8 cellular contexts compared by ENCODE assay signal in genomic region chr12:28190321-28191017, GRCh38. TPM values are rescaled to one million over a fixed set of nuclear protein-coding genes. Genes with fewer than 3 reads are reported as not detected.
DNase-seq lines count a peak whose midpoint lies in the region; ATAC-seq and TF ChIP-seq lines count a peak whose summit lies in the region.

TSS of gene CCDC91 (plus strand) at chr12:28190456. CDS start at chr12:28257216, 66,760 bp downstream.

- peak; percentile 77 for ATAC-seq in CD8-positive, alpha-beta T cell
- ATAC-seq in GM19467 (IDR thresholded peaks at IDR 0.05; ENCODE audit: unreplicated experiment), result peak; percentile 87
- peak; percentile 85 for ATAC-seq in activated CD8-positive, alpha-beta memory T cell treated with anti-CD3 and anti-CD28 coated beads, Interleukin-2, amount 10 ng/mL, durations not matched to agents 7 days and 5 days

- POLR2A ChIA-PET in CD8-positive, alpha-beta T cell (lab: Charles Lee), result interaction anchor here (0.9 to 1.9 kb wide), 9 partner anchors 8 to 411 kb away, joined by 3 to 10 read pairs (median 3); partner anchors contain the start of genes KLHL42 and MANSC4

- H3K4me1 Mint-ChIP-seq in CD8-positive, alpha-beta T cell (ENCODE audit: low read depth), result peaks cover 66% of the 10 kb centered on the region
- H3K4me1 Mint-ChIP-seq in activated CD8-positive, alpha-beta memory T cell treated with anti-CD3 and anti-CD28 coated beads, Interleukin-2, amount 10 ng/mL, durations not matched to agents 7 days and 5 days, result peaks cover 30% of the 10 kb centered on the region

- peak within 1 kb of the TSS; percentile 81 for H3K9ac ChIP-seq in endocrine pancreas (ENCODE audit: control insufficient read depth, insufficient read depth, low read length)

- H3K9me3 Mint-ChIP-seq in CD8-positive, alpha-beta T cell, result peaks cover 4% of the 10 kb centered on the region
- H3K9me3 Mint-ChIP-seq in activated CD8-positive, alpha-beta memory T cell treated with anti-CD3 and anti-CD28 coated beads, Interleukin-2, amount 10 ng/mL, durations not matched to agents 7 days and 5 days (ENCODE audit: low read depth), result no peaks in the 10 kb centered on the region

- CTCF ChIA-PET in CD8-positive, alpha-beta T cell (lab: Charles Lee), result no interaction called here
- CTCF ChIA-PET in activated CD8-positive, alpha-beta memory T cell treated with anti-CD3 and anti-CD28 coated beads, Interleukin-2, amount 10 ng/mL, durations not matched to agents 7 days and 5 days (lab: Charles Lee), result interaction anchor here (0.9 to 1.4 kb wide), 5 partner anchors 33 to 76 kb away, joined by 3 to 5 read pairs (median 3); no protein-coding TSS in a partner anchor

- intact Hi-C loops in CD8-positive, alpha-beta T cell (cut with DNase I, micrococcal nuclease), result loop anchor here (2.0 to 10.0 kb wide), 8 partner anchors 42 to 1256 kb away; partner anchors contain the start of genes FGFR1OP2 (in 2 of the 2), MRPS35 (in 2 of the 2), STK38L (in 2 of the 2) and ERGIC2 (in 1 of the 2)

- no peaks in the 10 kb centered on the region for H3K27me3 ChIP-seq in CD8-positive, alpha-beta T cell (ENCODE audit: insufficient read depth, low read length)
- H3K27me3 ChIP-seq in endocrine pancreas (ENCODE audit: control insufficient read depth, insufficient read depth, low read length), result no peaks in the 10 kb centered on the region

- TF ChIP-seq CTCF in CD8-positive, alpha-beta T cell (IDR thresholded peaks at IDR 0.05), result no peak

- peak within 1 kb of the TSS; percentile 91 for H3K27ac ChIP-seq in CD8-positive, alpha-beta T cell (ENCODE audit: low read depth, low read length)
- H3K27ac ChIP-seq in mesodermal cell (ENCODE audit: low read depth, low read length, severe bottlenecking), result peak within 1 kb of the TSS; percentile 75

- peak within 1 kb of the TSS; percentile 99 for H3K27ac Mint-ChIP-seq in CD8-positive, alpha-beta T cell
- peak within 1 kb of the TSS; percentile 99 for H3K27ac Mint-ChIP-seq in activated CD8-positive, alpha-beta memory T cell treated with anti-CD3 and anti-CD28 coated beads, Interleukin-2, amount 10 ng/mL, durations not matched to agents 7 days and 5 days

- H3K27me3 Mint-ChIP-seq in CD8-positive, alpha-beta T cell (ENCODE audit: low read depth), result no peaks in the 10 kb centered on the region
- H3K27me3 Mint-ChIP-seq in activated CD8-positive, alpha-beta memory T cell treated with anti-CD3 and anti-CD28 coated beads, Interleukin-2, amount 10 ng/mL, durations not matched to agents 7 days and 5 days, result no peaks in the 10 kb centered on the region

- no peaks in the 10 kb centered on the region for H3K36me3 ChIP-seq in CD8-positive, alpha-beta T cell (ENCODE audit: insufficient read depth, low read length)
- H3K36me3 ChIP-seq in endocrine pancreas (ENCODE audit: control insufficient read depth, insufficient read depth, low read length) (no peaks in the 10 kb centered on the region), mesodermal cell (ENCODE audit: control insufficient read depth, insufficient read depth, low read length) (no peaks in the 10 kb centered on the region)

- no peaks in the 10 kb centered on the region for H3K9me3 ChIP-seq in CD8-positive, alpha-beta T cell (ENCODE audit: low read length)
- H3K9me3 ChIP-seq in endocrine pancreas (ENCODE audit: control insufficient read depth, low read length), result no peaks in the 10 kb centered on the region
- H3K9me3 ChIP-seq in mesodermal cell (ENCODE audit: control insufficient read depth, low read length), result no peaks in the 10 kb centered on the region

- 2% methylated on average over 62 to 66 of the region's 72 CpGs for WGBS in mesodermal cell (ENCODE audit: insufficient coverage in 2 of 2), 2 experiments

- peak within 1 kb of the TSS; percentile 58 for H3K4me3 ChIP-seq in CD8-positive, alpha-beta T cell (ENCODE audit: low read depth, low read length)
- H3K4me3 ChIP-seq in endocrine pancreas (ENCODE audit: control insufficient read depth, insufficient read depth, low read length), result peak within 1 kb of the TSS; percentile 84
- H3K4me3 ChIP-seq in mesodermal cell (ENCODE audit: extremely low read depth, insufficient read depth, low read length, poor library complexity, severe bottlenecking), result peak within 1 kb of the TSS; percentile 63

- DNase-seq in CD8-positive, alpha-beta T cell, result peak; percentile 80 to 93 (median 89)
- DNase-seq in HPDE6-E6E7 (ENCODE audit: extremely low spot score), result peak; percentile 58
- peak; percentile 66 for DNase-seq in NOMO-1 treated with dmso at 0.1 percent for 144 hours (lab: John Stamatoyannopoulos, UW; ENCODE audit: unreplicated experiment)
- DNase-seq in activated CD8-positive, alpha-beta memory T cell treated with anti-CD3 and anti-CD28 coated beads, Interleukin-2, amount 10 ng/mL, durations not matched to agents 7 days and 5 days, result peak; percentile 92
- DNase-seq in stimulated activated CD8-positive, alpha-beta memory T cell treated with anti-CD3 and anti-CD28 coated beads, Interleukin-15, amount 100 ng/mL, for 48 hours (ENCODE audit: low read depth in 2 of 2), result peak; percentile 74 to 81

- peaks cover 43% of the 10 kb centered on the region for H3K36me3 Mint-ChIP-seq in CD8-positive, alpha-beta T cell
- H3K36me3 Mint-ChIP-seq in activated CD8-positive, alpha-beta memory T cell treated with anti-CD3 and anti-CD28 coated beads, Interleukin-2, amount 10 ng/mL, durations not matched to agents 7 days and 5 days, result peaks cover 32% of the 10 kb centered on the region

- peaks cover 27% of the 10 kb centered on the region for H3K4me1 ChIP-seq in CD8-positive, alpha-beta T cell (ENCODE audit: insufficient read depth, low read length)
- H3K4me1 ChIP-seq in endocrine pancreas (ENCODE audit: control insufficient read depth, insufficient read depth, low read length), result peaks cover 4% of the 10 kb centered on the region
- peaks cover 4% of the 10 kb centered on the region for H3K4me1 ChIP-seq in mesodermal cell (ENCODE audit: control insufficient read depth, insufficient read depth, low read length, poor library complexity, severe bottlenecking)

- peak within 1 kb of the TSS; percentile 97 for H3K4me3 Mint-ChIP-seq in CD8-positive, alpha-beta T cell
- peak within 1 kb of the TSS; percentile 96 for H3K4me3 Mint-ChIP-seq in activated CD8-positive, alpha-beta memory T cell treated with anti-CD3 and anti-CD28 coated beads, Interleukin-2, amount 10 ng/mL, durations not matched to agents 7 days and 5 days

RNA-seq across cellular contexts. Expression of gene CCDC91, which starts in this region (rescaled TPM):
- 10 to 100 TPM; 54.3 to 63.1 TPM for total RNA-seq in CD8-positive, alpha-beta T cell
- 10 to 100 TPM; 18.3 to 22.9 TPM for total RNA-seq in activated CD8-positive, alpha-beta memory T cell treated with anti-CD3 and anti-CD28 coated beads, Interleukin-2, amount 10 ng/mL, durations not matched to agents 7 days and 5 days
- 13.6 TPM for polyA plus RNA-seq in mesodermal cell (2013, experiment 1 of 2)
- polyA plus RNA-seq in mesodermal cell (2013, experiment 2 of 2), result 14.9 TPM

Comparison
In these comparisons a context has a peak if more than half of its experiments do, and no peak if none do; other contexts are left out.
1. Peak in every context shown above with its lines: DNase-seq, ATAC-seq, H3K4me3 ChIP-seq and H3K27ac ChIP-seq.